24 cellular contexts compared by ENCODE assay signal in genomic region chr18:72973831-72974230, GRCh38.
"Had no signal": no experiment of that assay in that cellular context is flagged by ENCODE, and none has a peak within 500 bp of the region (broad histone marks: within the 10 kb centered on the region; RNA-seq: fewer than 3 reads in every experiment).

No MANE protein-coding gene starts in this region.

- H3K4me3 ChIP-seq: left ventricle myocardium inferior, lung, neural progenitor cell, ovary, sigmoid colon, spleen, tibial nerve, vagina had no signal

- DNase-seq: hippocampal formation; left ventricle myocardium inferior; mesendoderm; naive B cell; natural killer cell; nephron progenitor cell; ovary; retina; right cardiac atrium; sigmoid colon; small intestine; spleen; stimulated activated CD4-positive, alpha-beta T cell treated with anti-CD3 and anti-CD28 coated beads, Interleukin-1b, Interleukin-23, amount 100 ng/mL, for 48 hours; stimulated activated CD4-positive, alpha-beta T cell treated with anti-CD3 and anti-CD28 coated beads, Interleukin-2, amount 100 ng/mL, for 48 hours; stimulated activated CD4-positive, alpha-beta T cell treated with anti-CD3 and anti-CD28 coated beads, Interleukin-4, amount 100 ng/mL, for 4 hours; stimulated activated CD8-positive, alpha-beta memory T cell treated with anti-CD3 and anti-CD28 coated beads, Interleukin-4, amount 100 ng/mL, for 48 hours; stimulated activated naive CD4-positive, alpha-beta T cell treated with Interleukin-2 at 50 U/mL for 16 hours; stimulated activated naive CD8-positive, alpha-beta T cell treated with anti-CD3 and anti-CD28 coated beads, Interleukin-15, amount 100 ng/mL, for 72 hours; substantia nigra had no signal

- ATAC-seq: natural killer cell; right cardiac atrium; stimulated activated memory B cell treated with anti-CD40 and anti-IgM and Interleukin-4, amounts not matched to agents 10 μg/mL and 1 μg/mL and 100 μg/mL, for 72 hours; stimulated activated naive CD8-positive, alpha-beta T cell treated with anti-CD3 and anti-CD28 coated beads, Interleukin-15, amount 100 ng/mL, for 72 hours had no signal
